Comparison of ENCODE assay signal across 22 cellular contexts in genomic region chr19:52904052-52904451, GRCh38.
"Had no signal": no experiment of that assay in that cellular context is flagged by ENCODE, and none has a peak within 500 bp of the region (broad histone marks: within the 10 kb centered on the region; RNA-seq: fewer than 3 reads in every experiment).

No MANE protein-coding gene starts in this region.

- DNase-seq: activated CD4-positive, alpha-beta T cell treated with anti-CD3 and anti-CD28 coated beads, Interleukin-2, amount 10 ng/mL, durations not matched to agents 24 days and 14 days; activated CD8-positive, alpha-beta T cell treated with anti-CD3 and anti-CD28 coated beads, Interleukin-2, amount 10 ng/mL, durations not matched to agents 7 days and 5 days; activated gamma-delta T cell; activated naive CD4-positive, alpha-beta T cell treated with anti-CD3 and anti-CD28 coated beads, Interleukin-2, amount 50 U/mL, for 16 hours; activated naive CD8-positive, alpha-beta T cell treated with anti-CD3 and anti-CD28 coated beads, Interleukin-2, amount 50 U/mL, for 24 hours; effector CD4-positive, alpha-beta T cell; foreskin keratinocyte; left lung; midbrain; small intestine; stimulated activated CD4-positive, alpha-beta T cell treated with anti-CD3 and anti-CD28 coated beads, Interleukin-2, amount 100 ng/mL, for 24 hours; T-helper 2 cell; testis; upper lobe of right lung had no signal

- H3K4me1 Mint-ChIP-seq: activated CD4-positive, alpha-beta T cell treated with anti-CD3 and anti-CD28 coated beads, Interleukin-2, amount 10 ng/mL, durations not matched to agents 24 days and 14 days; activated naive CD8-positive, alpha-beta T cell treated with anti-CD3 and anti-CD28 coated beads, Interleukin-2, amount 50 U/mL, for 24 hours; stimulated activated effector memory CD8-positive, alpha-beta T cell treated with anti-CD3 and anti-CD28 coated beads, Interleukin-12 subunit alpha, Interleukin-12 subunit beta, amount 100 ng/mL, for 72 hours had no signal

- H3K36me3 ChIP-seq: cardiac muscle cell had no signal

- H3K4me3 Mint-ChIP-seq: activated CD4-positive, alpha-beta T cell treated with anti-CD3 and anti-CD28 coated beads, Interleukin-2, amount 10 ng/mL, durations not matched to agents 24 days and 14 days; activated CD8-positive, alpha-beta T cell treated with anti-CD3 and anti-CD28 coated beads, Interleukin-2, amount 10 ng/mL, durations not matched to agents 7 days and 5 days; activated naive CD8-positive, alpha-beta T cell treated with anti-CD3 and anti-CD28 coated beads, Interleukin-2, amount 50 U/mL, for 24 hours; activated T-helper 1 cell treated with anti-CD3 and anti-CD28 coated beads, Interleukin-12 subunit alpha, Interleukin-12 subunit beta, Interleukin-2, Interleukin-4 antibody, amounts not matched to agents 30 ng/mL and 10 ng/mL and 1 ng/mL, durations not matched to agents 14 hours and 24 hours and 36 hours; dendritic cell treated with granulocyte-macrophage colony-stimulating factor and Interleukin-4, amounts not matched to agents 40 ng/mL and 50 ng/mL, for 4 days; natural killer cell treated with Interleukin-12 subunit alpha and Interleukin-12 subunit beta and Interleukin-15 and Interleukin-18, amount 100 ng/mL, for 72 hours; stimulated activated effector memory CD8-positive, alpha-beta T cell treated with anti-CD3 and anti-CD28 coated beads, Interleukin-12 subunit alpha, Interleukin-12 subunit beta, amount 100 ng/mL, for 72 hours had no signal

- H3K27me3 ChIP-seq: cardiac muscle cell, foreskin keratinocyte, left lung, testis, upper lobe of right lung had no signal

- H3K27ac ChIP-seq: cardiac muscle cell, foreskin keratinocyte, left lung, testis, upper lobe of right lung had no signal

- ATAC-seq: activated CD4-positive, CD25-positive, alpha-beta regulatory T cell treated with anti-CD3 and anti-CD28 coated beads, Interleukin-2, amount 50 U/mL, for 24 hours; activated CD8-positive, alpha-beta T cell treated with anti-CD3 and anti-CD28 coated beads, Interleukin-2, amount 10 ng/mL, durations not matched to agents 7 days and 5 days; activated naive CD8-positive, alpha-beta T cell treated with anti-CD3 and anti-CD28 coated beads, Interleukin-2, amount 50 U/mL, for 24 hours; foreskin keratinocyte; left lung; natural killer cell treated with Interleukin-12 subunit alpha and Interleukin-12 subunit beta and Interleukin-15 and Interleukin-18, amount 100 ng/mL, for 72 hours; sciatic nerve; stimulated activated effector memory CD8-positive, alpha-beta T cell treated with anti-CD3 and anti-CD28 coated beads, Interleukin-12 subunit alpha, Interleukin-12 subunit beta, amount 100 ng/mL, for 72 hours; upper lobe of right lung had no signal

- H3K9me3 ChIP-seq: testis, upper lobe of right lung had no signal

- H3K27ac Mint-ChIP-seq: activated CD4-positive, alpha-beta T cell treated with anti-CD3 and anti-CD28 coated beads, Interleukin-2, amount 10 ng/mL, durations not matched to agents 24 days and 14 days; activated CD8-positive, alpha-beta T cell treated with anti-CD3 and anti-CD28 coated beads, Interleukin-2, amount 10 ng/mL, durations not matched to agents 7 days and 5 days; activated naive CD8-positive, alpha-beta T cell treated with anti-CD3 and anti-CD28 coated beads, Interleukin-2, amount 50 U/mL, for 24 hours; activated T-helper 1 cell treated with anti-CD3 and anti-CD28 coated beads, Interleukin-12 subunit alpha, Interleukin-12 subunit beta, Interleukin-2, Interleukin-4 antibody, amounts not matched to agents 30 ng/mL and 10 ng/mL and 1 ng/mL, durations not matched to agents 14 hours and 24 hours and 36 hours; dendritic cell treated with granulocyte-macrophage colony-stimulating factor and Interleukin-4, amounts not matched to agents 40 ng/mL and 50 ng/mL, for 4 days; natural killer cell treated with Interleukin-12 subunit alpha and Interleukin-12 subunit beta and Interleukin-15 and Interleukin-18, amount 100 ng/mL, for 72 hours; stimulated activated effector memory CD8-positive, alpha-beta T cell treated with anti-CD3 and anti-CD28 coated beads, Interleukin-12 subunit alpha, Interleukin-12 subunit beta, amount 100 ng/mL, for 72 hours had no signal

- H3K4me3 ChIP-seq: cardiac muscle cell, left lung, lung, testis, upper lobe of right lung had no signal

- H3K4me1 ChIP-seq: foreskin keratinocyte, left lung, testis, upper lobe of right lung had no signal

- H3K27me3 Mint-ChIP-seq: activated CD4-positive, alpha-beta T cell treated with anti-CD3 and anti-CD28 coated beads, Interleukin-2, amount 10 ng/mL, durations not matched to agents 24 days and 14 days; activated naive CD8-positive, alpha-beta T cell treated with anti-CD3 and anti-CD28 coated beads, Interleukin-2, amount 50 U/mL, for 24 hours; dendritic cell treated with granulocyte-macrophage colony-stimulating factor and Interleukin-4, amounts not matched to agents 40 ng/mL and 50 ng/mL, for 4 days; natural killer cell treated with Interleukin-12 subunit alpha and Interleukin-12 subunit beta and Interleukin-15 and Interleukin-18, amount 100 ng/mL, for 72 hours had no signal
